18 cellular contexts compared by ENCODE assay signal in genomic region chr1:201229771-201230635, GRCh38. TPM values are rescaled to one million over a fixed set of nuclear protein-coding genes. Genes with fewer than 3 reads are reported as not detected.
DNase-seq lines count a peak whose midpoint lies in the region; ATAC-seq, FAIRE-seq and TF ChIP-seq lines count a peak whose summit lies in the region.
"Had no signal": no experiment of that assay in that cellular context is flagged by ENCODE, and none has a peak within 500 bp of the region (broad histone marks: within the 10 kb centered on the region; RNA-seq: fewer than 3 reads in every experiment).

No MANE protein-coding gene starts in this region.

- H3K27ac ChIP-seq in PC-9 (no peak overlapping the region), pancreas (no peak overlapping the region)

- H3K36me3 Mint-ChIP-seq in activated CD4-positive, alpha-beta memory T cell treated with anti-CD3 and anti-CD28 coated beads, Interleukin-2, amount 10 ng/mL, durations not matched to agents 7 days and 5 days (ENCODE audit: low read depth) = no peaks in the 10 kb centered on the region
- H3K36me3 Mint-ChIP-seq in activated CD4-positive, alpha-beta memory T cell treated with anti-CD3 and anti-CD28 coated beads for 36 hours = peaks cover 1% of the 10 kb centered on the region
- no peaks in the 10 kb centered on the region for H3K36me3 Mint-ChIP-seq in CD14-positive monocyte
- H3K36me3 Mint-ChIP-seq: activated naive CD8-positive, alpha-beta T cell treated with anti-CD3 and anti-CD28 coated beads for 36 hours; naive B cell had no signal

- H3K36me3 ChIP-seq in PC-9 (ENCODE audit: low read depth) (no peaks in the 10 kb centered on the region), pancreas (no peaks in the 10 kb centered on the region)

- no peak for ATAC-seq in pancreas
- ATAC-seq: effector memory CD8-positive, alpha-beta T cell had no signal

- no peak overlapping the region for H3K4me3 ChIP-seq in PC-9
- H3K4me3 ChIP-seq in epithelial cell of esophagus (ENCODE audit: low read length) = no peak overlapping the region
- H3K4me3 ChIP-seq in pancreas = no peak overlapping the region

- POLR2A ChIA-PET in activated CD4-positive, alpha-beta memory T cell treated with anti-CD3 and anti-CD28 coated beads, Interleukin-2, amount 10 ng/mL, durations not matched to agents 7 days and 5 days (lab: Charles Lee) = no interaction called here
- POLR2A ChIA-PET in activated CD4-positive, alpha-beta memory T cell treated with anti-CD3 and anti-CD28 coated beads for 36 hours (lab: Charles Lee) = no interaction called here
- POLR2A ChIA-PET in PC-9 (lab: Charles Lee; ENCODE audit: unreplicated experiment) = interaction anchor here (0.6 to 0.7 kb wide), 2 partner anchors 38 to 458 kb away, joined by 3 read pairs; no protein-coding TSS in a partner anchor

- FAIRE-seq in pancreas (lab: Jason Lieb, UNC) = no peak
- FAIRE-seq: A204.1 had no signal

- 79 to 80% methylated on average over 6 of the region's 6 CpGs for WGBS in pancreas, 2 donors

- peaks cover 5% of the 10 kb centered on the region; the same call in 1 of the 2 replicates for H3K27me3 ChIP-seq in PC-9 (ENCODE audit: insufficient read depth, low read depth)
- no peaks in the 10 kb centered on the region for H3K27me3 ChIP-seq in pancreas

- CTCF ChIA-PET in activated CD4-positive, alpha-beta memory T cell treated with anti-CD3 and anti-CD28 coated beads, Interleukin-2, amount 10 ng/mL, durations not matched to agents 7 days and 5 days (lab: Charles Lee) = no interaction called here
- CTCF ChIA-PET in activated CD4-positive, alpha-beta memory T cell treated with anti-CD3 and anti-CD28 coated beads for 36 hours (lab: Charles Lee) = no interaction called here
- CTCF ChIA-PET in PC-9 (lab: Charles Lee) = interaction anchor here (0.5 to 1.0 kb wide), 7 partner anchors 29 to 258 kb away, joined by 3 to 6 read pairs (median 4); no protein-coding TSS in a partner anchor

- H3K4me1 ChIP-seq in PC-9 (replicated peaks; ENCODE audit: insufficient read depth) = peaks cover 15% of the 10 kb centered on the region
- H3K4me1 ChIP-seq in pancreas = no peaks in the 10 kb centered on the region

- intact Hi-C loops in activated CD4-positive, alpha-beta memory T cell treated with anti-CD3 and anti-CD28 coated beads for 36 hours (cut with micrococcal nuclease) = no loop called here
- intact Hi-C loops in PC-9 (cut with micrococcal nuclease; ENCODE audit: unreplicated experiment) = no loop called here
- intact Hi-C loops in pancreas (cut with DNase I) = loop anchor here in 1 of 3 donors (10.0 kb wide), 2 partner anchors 145 to 255 kb away; no protein-coding TSS in a partner anchor
- intact Hi-C loops in CD14-positive monocyte (cut with micrococcal nuclease) = no loop called here

- H3K4me3 Mint-ChIP-seq in activated CD4-positive, alpha-beta memory T cell treated with anti-CD3 and anti-CD28 coated beads, Interleukin-2, amount 10 ng/mL, durations not matched to agents 7 days and 5 days = no peak overlapping the region
- no peak overlapping the region for H3K4me3 Mint-ChIP-seq in activated CD4-positive, alpha-beta memory T cell treated with anti-CD3 and anti-CD28 coated beads for 36 hours
- H3K4me3 Mint-ChIP-seq in CD14-positive monocyte = no peak overlapping the region
- H3K4me3 Mint-ChIP-seq: activated naive CD8-positive, alpha-beta T cell treated with anti-CD3 and anti-CD28 coated beads for 36 hours; effector memory CD8-positive, alpha-beta T cell; naive B cell had no signal

- H3K79me2 ChIP-seq in PC-9 (ENCODE audit: low read depth) = no peaks in the 10 kb centered on the region

- H3K27ac Mint-ChIP-seq in activated CD4-positive, alpha-beta memory T cell treated with anti-CD3 and anti-CD28 coated beads, Interleukin-2, amount 10 ng/mL, durations not matched to agents 7 days and 5 days = no peak overlapping the region
- no peak overlapping the region for H3K27ac Mint-ChIP-seq in activated CD4-positive, alpha-beta memory T cell treated with anti-CD3 and anti-CD28 coated beads for 36 hours
- no peak overlapping the region for H3K27ac Mint-ChIP-seq in CD14-positive monocyte
- H3K27ac Mint-ChIP-seq: activated naive CD8-positive, alpha-beta T cell treated with anti-CD3 and anti-CD28 coated beads for 36 hours; effector memory CD8-positive, alpha-beta T cell; naive B cell had no signal

- no peaks in the 10 kb centered on the region for H3K9me3 ChIP-seq in PC-9 (ENCODE audit: insufficient read depth, low read depth)
- no peaks in the 10 kb centered on the region for H3K9me3 ChIP-seq in pancreas

- no peaks in the 10 kb centered on the region for H3K9me2 ChIP-seq in PC-9 (ENCODE audit: insufficient read depth)

- H3K4me1 Mint-ChIP-seq in activated CD4-positive, alpha-beta memory T cell treated with anti-CD3 and anti-CD28 coated beads, Interleukin-2, amount 10 ng/mL, durations not matched to agents 7 days and 5 days = no peaks in the 10 kb centered on the region
- H3K4me1 Mint-ChIP-seq in activated CD4-positive, alpha-beta memory T cell treated with anti-CD3 and anti-CD28 coated beads for 36 hours (ENCODE audit: low read depth) = no peaks in the 10 kb centered on the region
- peaks cover 6% of the 10 kb centered on the region for H3K4me1 Mint-ChIP-seq in CD14-positive monocyte
- H3K4me1 Mint-ChIP-seq: activated naive CD8-positive, alpha-beta T cell treated with anti-CD3 and anti-CD28 coated beads for 36 hours; naive B cell had no signal

- TF ChIP-seq CTCF in PC-9 (conservative IDR thresholded peaks at IDR 0.05) (no peak; the same call in 1 of the 2 replicates), epithelial cell of esophagus (IDR thresholded peaks at IDR 0.05; ENCODE audit: insufficient read depth, low read depth, low read length, missing control alignments) (no peak), pancreas (IDR thresholded peaks at IDR 0.05) (no peak), CD14-positive monocyte (IDR thresholded peaks at IDR 0.05) (no peak)

- H2AFZ ChIP-seq in PC-9 = no peak overlapping the region

- no peaks in the 10 kb centered on the region; the same call in 1 of the 2 replicates for H3F3A ChIP-seq in PC-9 (ENCODE audit: insufficient read depth, low read depth)

- H3K27me3 Mint-ChIP-seq in activated CD4-positive, alpha-beta memory T cell treated with anti-CD3 and anti-CD28 coated beads, Interleukin-2, amount 10 ng/mL, durations not matched to agents 7 days and 5 days = peaks cover 29% of the 10 kb centered on the region
- peaks cover 15% of the 10 kb centered on the region for H3K27me3 Mint-ChIP-seq in activated CD4-positive, alpha-beta memory T cell treated with anti-CD3 and anti-CD28 coated beads for 36 hours
- peaks cover 0 to 4% (median 3%) of the 10 kb centered on the region in 3 donors for H3K27me3 Mint-ChIP-seq in CD14-positive monocyte (ENCODE audit: low read depth in 3 of 3)

- H3K4me2 ChIP-seq in PC-9 = 0 out of 2 replicates have a peak overlapping the region, but pooled peaks have one; percentile 5

- H3K9me3 Mint-ChIP-seq in activated CD4-positive, alpha-beta memory T cell treated with anti-CD3 and anti-CD28 coated beads, Interleukin-2, amount 10 ng/mL, durations not matched to agents 7 days and 5 days = no peaks in the 10 kb centered on the region
- peaks cover 6% of the 10 kb centered on the region for H3K9me3 Mint-ChIP-seq in activated CD4-positive, alpha-beta memory T cell treated with anti-CD3 and anti-CD28 coated beads for 36 hours
- H3K9me3 Mint-ChIP-seq in CD14-positive monocyte = peaks cover 0 to 10% (median 5%) of the 10 kb centered on the region in 7 donors

- DNase-seq in activated CD4-positive, alpha-beta memory T cell treated with anti-CD3 and anti-CD28 coated beads, Interleukin-2, amount 10 ng/mL, durations not matched to agents 7 days and 5 days = peak; percentile 3
- DNase-seq in activated CD4-positive, alpha-beta memory T cell treated with anti-CD3 and anti-CD28 coated beads for 36 hours = no peak
- DNase-seq in PC-9 = peak in 1 of 2 experiments; percentile 22
- DNase-seq in epithelial cell of esophagus (ENCODE audit: low read depth) = peak; percentile 81
- peak; percentile 20 for DNase-seq in renal cortical epithelial cell (ENCODE audit: low read depth)
- no peak for DNase-seq in pancreas
- no peak for DNase-seq in activated CD4-positive, CD25-positive, alpha-beta regulatory T cell treated with anti-CD3 and anti-CD28 coated beads, Interleukin-2, amount 50 U/mL, for 72 hours
- DNase-seq in CD14-positive monocyte (ENCODE audit: low spot score) = no peak
- DNase-seq: activated CD4-positive, alpha-beta T cell treated with anti-CD3 and anti-CD28 coated beads, Interleukin-2, amount 50 U/mL, for 4 hours; activated naive CD8-positive, alpha-beta T cell treated with anti-CD3 and anti-CD28 coated beads for 36 hours; effector memory CD8-positive, alpha-beta T cell; GF-D8; MM.1S; naive B cell; NCI-H345; stimulated activated CD4-positive, alpha-beta T cell treated with anti-CD3 and anti-CD28 coated beads, Interleukin-12 subunit alpha, Interleukin-12 subunit beta, amount 100 ng/mL, for 4 hours had no signal

- BruUV-seq in PC-9 (replicated peaks; lab: Mats Ljungman, UMichigan) = no TSS peak

- no peaks in the 10 kb centered on the region for H4K20me1 ChIP-seq in PC-9 (ENCODE audit: insufficient read depth)

RNA-seq across cellular contexts. Expression of gene IGFN1, which starts 39.4 kb away (rescaled TPM):
- not detected for total RNA-seq in activated CD4-positive, alpha-beta memory T cell treated with anti-CD3 and anti-CD28 coated beads, Interleukin-2, amount 10 ng/mL, durations not matched to agents 7 days and 5 days
- total RNA-seq in activated CD4-positive, alpha-beta memory T cell treated with anti-CD3 and anti-CD28 coated beads for 36 hours = not detected
- total RNA-seq in PC-9 (2021) (4.3 TPM in 2 replicates), renal cortical epithelial cell (under 0.01 and 12.1 TPM in 2 replicates), pancreas (10 to 100 TPM in 3 of 6 donors, 1 to 10 TPM in 3; 4.1 to 35.1 (median 10.0) TPM)
- polyA plus RNA-seq in pancreas (10 to 100 TPM; 37.8 to 48.4 TPM), CD14-positive monocyte (not detected)
- total RNA-seq: activated naive CD8-positive, alpha-beta T cell treated with anti-CD3 and anti-CD28 coated beads for 36 hours had no signal

RNA-seq across cellular contexts. Expression of gene PKP1, which starts 53.3 kb away (rescaled TPM):
- not detected for total RNA-seq in activated CD4-positive, alpha-beta memory T cell treated with anti-CD3 and anti-CD28 coated beads, Interleukin-2, amount 10 ng/mL, durations not matched to agents 7 days and 5 days
- total RNA-seq in activated CD4-positive, alpha-beta memory T cell treated with anti-CD3 and anti-CD28 coated beads for 36 hours = not detected
- total RNA-seq in PC-9 (2021) = 0.94 and 1.1 TPM in 2 replicates
- 0.15 and 3.3 TPM in 2 replicates for total RNA-seq in renal cortical epithelial cell
- under 1 TPM in 5 of 6 donors, not detected in 1; 0.04 to 0.37 (median 0.06) TPM for total RNA-seq in pancreas
- polyA plus RNA-seq in pancreas = under 1 TPM; 0.12 to 0.15 TPM
- not detected for polyA plus RNA-seq in CD14-positive monocyte
- total RNA-seq: SK-MEL-5 had no signal

Comparison
In these comparisons a context has a peak if more than half of its experiments do, and no peak if none do; other contexts are left out.
1. DNase-seq: peak in activated CD4-positive, alpha-beta memory T cell treated with anti-CD3 and anti-CD28 coated beads, Interleukin-2, amount 10 ng/mL, durations not matched to agents 7 days and 5 days (single experiment), epithelial cell of esophagus (single experiment) and renal cortical epithelial cell (single experiment); none in activated CD4-positive, alpha-beta memory T cell treated with anti-CD3 and anti-CD28 coated beads for 36 hours (single experiment), pancreas (0 of 6), activated CD4-positive, CD25-positive, alpha-beta regulatory T cell treated with anti-CD3 and anti-CD28 coated beads, Interleukin-2, amount 50 U/mL, for 72 hours (single experiment) and CD14-positive monocyte (single experiment).